6 cellular contexts compared by ENCODE assay signal in the genomic region with DNA sequence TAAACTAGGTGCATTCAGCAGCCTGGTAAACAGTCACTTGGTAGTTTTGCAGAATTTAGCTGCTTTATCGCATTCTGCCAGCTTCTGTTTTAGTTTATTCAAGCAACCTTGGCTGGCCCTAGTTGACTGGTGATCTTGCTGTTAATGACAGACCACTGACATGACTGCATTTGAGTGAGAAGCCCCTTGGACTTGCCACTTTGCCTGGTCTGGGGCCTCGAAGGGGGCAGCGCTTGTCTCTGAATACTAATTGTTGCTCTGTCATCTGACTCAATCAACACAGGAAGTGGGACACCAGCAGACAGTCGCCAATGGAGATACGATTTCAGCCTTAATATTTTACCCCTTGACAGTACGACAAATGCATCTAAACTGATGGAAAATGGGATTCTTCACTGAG.
"Had no signal": no experiment of that assay in that cellular context is flagged by ENCODE, and none has a peak within 500 bp of the region (broad histone marks: within the 10 kb centered on the region; RNA-seq: fewer than 3 reads in every experiment).

No MANE protein-coding gene starts in this region.

- ATAC-seq: GM23338, K562 had no signal

- H3K4me2 ChIP-seq: GM23338 had no signal

- H3K4me3 ChIP-seq: GM23338, K562 had no signal

- DNase-seq: H9, HCEC 1CT, IMR-90 had no signal

- H3K27ac ChIP-seq: HL-60 had no signal
